ENCODE assay signal across 12 cellular contexts in genomic region chr12:132505852-132506219, GRCh38. TPM values are rescaled to one million over a fixed set of nuclear protein-coding genes. Genes with fewer than 3 reads are reported as not detected.
A peak's percentile ranks its signal among the peaks of the same experiment; 100 is the strongest.
DNase-seq lines count a peak whose midpoint lies in the region; ATAC-seq and TF ChIP-seq lines count a peak whose summit lies in the region.
"Had no signal": no experiment of that assay in that cellular context is flagged by ENCODE, and none has a peak within 500 bp of the region (broad histone marks: within the 10 kb centered on the region; RNA-seq: fewer than 3 reads in every experiment).

No MANE protein-coding gene starts in this region.

- H3K9me3 ChIP-seq in breast epithelium: no peaks in the 10 kb centered on the region
- H3K9me3 ChIP-seq: SJCRH30 had no signal

- TF ChIP-seq CTCF in breast epithelium (IDR thresholded peaks at IDR 0.05): no peak
- TF ChIP-seq CTCF in MCF 10A (IDR thresholded peaks at IDR 0.05; ENCODE audit: unreplicated experiment): no peak

- H3K27ac ChIP-seq in breast epithelium: peak overlapping the region; percentile 14 to 39
- H3K27ac ChIP-seq: SJCRH30 had no signal

- no TSS peak for BruUV-seq in MCF 10A (replicated peaks; lab: Mats Ljungman, UMichigan)

- H3K4me3 Mint-ChIP-seq in MCF 10A (ENCODE audit: unreplicated experiment): no peak overlapping the region
- H3K4me3 Mint-ChIP-seq in activated T-helper 1 cell treated with anti-CD3 and anti-CD28 coated beads, Interleukin-12 subunit alpha, Interleukin-12 subunit beta, Interleukin-2, Interleukin-4 antibody, amounts not matched to agents 30 ng/mL and 10 ng/mL and 1 ng/mL, durations not matched to agents 14 hours and 24 hours and 36 hours: no peak overlapping the region
- no peak overlapping the region for H3K4me3 Mint-ChIP-seq in memory B cell
- peak overlapping the region; percentile 20 to 35 for H3K4me3 Mint-ChIP-seq in stimulated activated naive CD8-positive, alpha-beta T cell treated with anti-CD3 and anti-CD28 coated beads, Interleukin-15, amount 100 ng/mL, for 72 hours

- H3K4me1 ChIP-seq in breast epithelium: peaks cover 0 to 19% of the 10 kb centered on the region in 2 donors

- intact Hi-C loops in breast epithelium (cut with DNase I; ENCODE audit: low total_unique reads): no loop called here
- intact Hi-C loops in MCF 10A (cut with micrococcal nuclease): no loop called here
- intact Hi-C loops in activated T-helper 1 cell treated with anti-CD3 and anti-CD28 coated beads, Interleukin-12 subunit alpha, Interleukin-12 subunit beta, Interleukin-2, Interleukin-4 antibody, amounts not matched to agents 30 ng/mL and 10 ng/mL and 1 ng/mL, durations not matched to agents 14 hours and 24 hours and 36 hours (cut with micrococcal nuclease): loop anchor here (1.0 kb wide), 1 partner anchor 15 kb away; no protein-coding TSS in a partner anchor

- H3K4me1 Mint-ChIP-seq in MCF 10A (ENCODE audit: insufficient read depth, unreplicated experiment) (peaks cover 17% of the 10 kb centered on the region), memory B cell (peaks cover 34% of the 10 kb centered on the region)
- H3K4me1 Mint-ChIP-seq in activated T-helper 1 cell treated with anti-CD3 and anti-CD28 coated beads, Interleukin-12 subunit alpha, Interleukin-12 subunit beta, Interleukin-2, Interleukin-4 antibody, amounts not matched to agents 30 ng/mL and 10 ng/mL and 1 ng/mL, durations not matched to agents 14 hours and 24 hours and 36 hours (ENCODE audit: low read depth): peaks cover 14% of the 10 kb centered on the region
- peaks cover 66% of the 10 kb centered on the region for H3K4me1 Mint-ChIP-seq in stimulated activated naive CD8-positive, alpha-beta T cell treated with anti-CD3 and anti-CD28 coated beads, Interleukin-15, amount 100 ng/mL, for 72 hours

- DNase-seq in breast epithelium (ENCODE audit: low spot score in 2 of 2): no peak
- no peak for DNase-seq in MCF 10A (ENCODE audit: unreplicated experiment)
- DNase-seq in activated T-helper 1 cell treated with anti-CD3 and anti-CD28 coated beads, Interleukin-12 subunit alpha, Interleukin-12 subunit beta, Interleukin-2, Interleukin-4 antibody, amounts not matched to agents 30 ng/mL and 10 ng/mL and 1 ng/mL, durations not matched to agents 14 hours and 24 hours and 36 hours (ENCODE audit: low spot score): no peak
- no peak for DNase-seq in memory B cell (ENCODE audit: low spot score in 2 of 2)
- DNase-seq in stimulated activated naive CD8-positive, alpha-beta T cell treated with anti-CD3 and anti-CD28 coated beads, Interleukin-15, amount 100 ng/mL, for 72 hours: no peak
- DNase-seq in GM03348 (ENCODE audit: low spot score): no peak
- no peak for DNase-seq in NOMO-1 treated with DMSO at 0.1 percent for 48 hours (lab: John Stamatoyannopoulos, UW; ENCODE audit: unreplicated experiment)
- no peak for DNase-seq in NCI-H526 (lab: John Stamatoyannopoulos, UW)
- DNase-seq: NCI-H1694 treated with DMSO at 0.1 percent for 48 hours, SJCRH30 had no signal

- POLR2A ChIA-PET in MCF 10A (lab: Yijun Ruan, JAX): no interaction called here

- no peak for ATAC-seq in memory B cell (ENCODE audit: low read depth)
- no peak for ATAC-seq in stimulated activated naive CD8-positive, alpha-beta T cell treated with anti-CD3 and anti-CD28 coated beads, Interleukin-15, amount 100 ng/mL, for 72 hours

- no peak for TF ChIP-seq POLR2A in breast epithelium (IDR thresholded peaks at IDR 0.05)

- H3K27me3 Mint-ChIP-seq in MCF 10A (ENCODE audit: insufficient read depth, unreplicated experiment) (no peaks in the 10 kb centered on the region), memory B cell (no peaks in the 10 kb centered on the region)
- no peaks in the 10 kb centered on the region for H3K27me3 Mint-ChIP-seq in activated T-helper 1 cell treated with anti-CD3 and anti-CD28 coated beads, Interleukin-12 subunit alpha, Interleukin-12 subunit beta, Interleukin-2, Interleukin-4 antibody, amounts not matched to agents 30 ng/mL and 10 ng/mL and 1 ng/mL, durations not matched to agents 14 hours and 24 hours and 36 hours (ENCODE audit: insufficient read depth)
- H3K27me3 Mint-ChIP-seq in stimulated activated naive CD8-positive, alpha-beta T cell treated with anti-CD3 and anti-CD28 coated beads, Interleukin-15, amount 100 ng/mL, for 72 hours: no peaks in the 10 kb centered on the region
- H3K27me3 Mint-ChIP-seq: naive B cell had no signal

- CTCF ChIA-PET in MCF 10A (lab: Yijun Ruan, JAX): interaction anchor here (0.9 to 1.1 kb wide), 2 partner anchors 14 to 76 kb away, joined by 3 to 4 read pairs; no protein-coding TSS in a partner anchor

- H3K27ac Mint-ChIP-seq in MCF 10A (ENCODE audit: low read depth, unreplicated experiment) (no peak overlapping the region), memory B cell (peak overlapping the region; percentile 77)
- peak overlapping the region; percentile 44 for H3K27ac Mint-ChIP-seq in activated T-helper 1 cell treated with anti-CD3 and anti-CD28 coated beads, Interleukin-12 subunit alpha, Interleukin-12 subunit beta, Interleukin-2, Interleukin-4 antibody, amounts not matched to agents 30 ng/mL and 10 ng/mL and 1 ng/mL, durations not matched to agents 14 hours and 24 hours and 36 hours
- H3K27ac Mint-ChIP-seq in stimulated activated naive CD8-positive, alpha-beta T cell treated with anti-CD3 and anti-CD28 coated beads, Interleukin-15, amount 100 ng/mL, for 72 hours: peak overlapping the region in 1 of 2 donors; percentile 21

- H3K36me3 Mint-ChIP-seq in MCF 10A (ENCODE audit: insufficient read depth, unreplicated experiment) (peaks cover 11% of the 10 kb centered on the region), memory B cell (no peaks in the 10 kb centered on the region)
- H3K36me3 Mint-ChIP-seq in activated T-helper 1 cell treated with anti-CD3 and anti-CD28 coated beads, Interleukin-12 subunit alpha, Interleukin-12 subunit beta, Interleukin-2, Interleukin-4 antibody, amounts not matched to agents 30 ng/mL and 10 ng/mL and 1 ng/mL, durations not matched to agents 14 hours and 24 hours and 36 hours (ENCODE audit: low read depth): no peaks in the 10 kb centered on the region
- H3K36me3 Mint-ChIP-seq: naive B cell had no signal

- H3K4me3 ChIP-seq in breast epithelium: no peak overlapping the region
- H3K4me3 ChIP-seq: SJCRH30, skin epidermis had no signal

- no peaks in the 10 kb centered on the region for H3K27me3 ChIP-seq in breast epithelium
- H3K27me3 ChIP-seq: SJCRH30 had no signal

- no peaks in the 10 kb centered on the region for H3K9me3 Mint-ChIP-seq in MCF 10A (ENCODE audit: unreplicated experiment)
- H3K9me3 Mint-ChIP-seq in activated T-helper 1 cell treated with anti-CD3 and anti-CD28 coated beads, Interleukin-12 subunit alpha, Interleukin-12 subunit beta, Interleukin-2, Interleukin-4 antibody, amounts not matched to agents 30 ng/mL and 10 ng/mL and 1 ng/mL, durations not matched to agents 14 hours and 24 hours and 36 hours: no peaks in the 10 kb centered on the region
- no peaks in the 10 kb centered on the region for H3K9me3 Mint-ChIP-seq in memory B cell
- no peaks in the 10 kb centered on the region for H3K9me3 Mint-ChIP-seq in stimulated activated naive CD8-positive, alpha-beta T cell treated with anti-CD3 and anti-CD28 coated beads, Interleukin-15, amount 100 ng/mL, for 72 hours
- H3K9me3 Mint-ChIP-seq: naive B cell had no signal

- H3K36me3 ChIP-seq in breast epithelium: no peaks in the 10 kb centered on the region
- H3K36me3 ChIP-seq: SJCRH30 had no signal

RNA-seq across cellular contexts. Expression of gene FBRSL1, which starts 15.9 kb away (rescaled TPM):
- 1 to 10 TPM; 3.5 to 9.8 (median 7.2) TPM for total RNA-seq in breast epithelium
- 47.4 and 48.8 TPM in 2 replicates for total RNA-seq in MCF 10A (2022)
- 75.8 and 80.2 TPM in 2 replicates for total RNA-seq in activated T-helper 1 cell treated with anti-CD3 and anti-CD28 coated beads, Interleukin-12 subunit alpha, Interleukin-12 subunit beta, Interleukin-2, Interleukin-4 antibody, amounts not matched to agents 30 ng/mL and 10 ng/mL and 1 ng/mL, durations not matched to agents 14 hours and 24 hours and 36 hours

Comparison
In these comparisons a context has a peak if more than half of its experiments do, and no peak if none do; other contexts are left out.
1. H3K4me3 Mint-ChIP-seq: peak in stimulated activated naive CD8-positive, alpha-beta T cell treated with anti-CD3 and anti-CD28 coated beads, Interleukin-15, amount 100 ng/mL, for 72 hours (2 of 2); none in MCF 10A (single experiment), activated T-helper 1 cell treated with anti-CD3 and anti-CD28 coated beads, Interleukin-12 subunit alpha, Interleukin-12 subunit beta, Interleukin-2, Interleukin-4 antibody, amounts not matched to agents 30 ng/mL and 10 ng/mL and 1 ng/mL, durations not matched to agents 14 hours and 24 hours and 36 hours (single experiment) and memory B cell (single experiment).